11 cellular contexts compared by ENCODE assay signal in genomic region chr17:215563-216478, GRCh38. TPM values are rescaled to one million over a fixed set of nuclear protein-coding genes. Genes with fewer than 3 reads are reported as not detected.
DNase-seq lines count a peak whose midpoint lies in the region; ATAC-seq, FAIRE-seq and TF ChIP-seq lines count a peak whose summit lies in the region.
"Not testable (repeated sequence)": the region's sequence is repeated elsewhere in the genome, so short reads cannot be mapped to it uniquely, and the experiment has no call there.
"Had no signal": no experiment of that assay in that cellular context is flagged by ENCODE, and none has a peak within 500 bp of the region (broad histone marks: within the 10 kb centered on the region; RNA-seq: fewer than 3 reads in every experiment).

No MANE protein-coding gene starts in this region.

- H3K36me3 ChIP-seq in BE2C; GM23338 (ENCODE audit: insufficient read depth); astrocyte (ENCODE audit: insufficient read depth, low read length); kidney (ENCODE audit: control insufficient read depth in 1 of 2, insufficient read depth in 2 of 2, low read length in 2 of 2); neural progenitor cell; small intestine (ENCODE audit: control insufficient read depth in 2 of 2, insufficient read depth in 2 of 2, low read length in 2 of 2): not testable (repeated sequence)
- H3K36me3 ChIP-seq in NT2/D1 (ENCODE audit: insufficient read depth, insufficient read length, low read length): peaks cover 19% of the 10 kb centered on the region

- not testable (repeated sequence) for H3K4me3 ChIP-seq in BE2C (ENCODE audit: low read depth, low read length); astrocyte (ENCODE audit: insufficient read depth, low read depth, low read length); neural progenitor cell
- H3K4me3 ChIP-seq in GM23338: peak overlapping the region; percentile 63
- peak overlapping the region; percentile 71 for H3K4me3 ChIP-seq in NT2/D1 (ENCODE audit: insufficient read length, low read depth)
- peak overlapping the region; percentile 15 to 35 for H3K4me3 ChIP-seq in kidney (ENCODE audit: low read length in 2 of 2)
- peak overlapping the region in 1 of 2 donors; percentile 49 for H3K4me3 ChIP-seq in small intestine (ENCODE audit: low read depth in 1 of 2, low read length in 2 of 2)

- not testable (repeated sequence) for FAIRE-seq in astrocyte (lab: Jason Lieb, UNC); small intestine (lab: Jason Lieb, UNC)
- peak; percentile 33 for FAIRE-seq in kidney (lab: Jason Lieb, UNC)

- WGBS in small intestine, 3 donors: 42 to 67% (median 61%) methylated on average over 22 to 25 of the region's 29 CpGs

- H3K4me3 Mint-ChIP-seq in GM23338: peak overlapping the region; percentile 79
- H3K4me3 Mint-ChIP-seq in astrocyte (ENCODE audit: unreplicated experiment): peak overlapping the region; percentile 79
- H3K4me3 Mint-ChIP-seq in glutamatergic neuron (ENCODE audit: unreplicated experiment): peak overlapping the region; percentile 82
- not testable (repeated sequence) for H3K4me3 Mint-ChIP-seq in neural progenitor cell

- intact Hi-C loops in kidney (cut with DNase I): not testable (repeated sequence)

- not testable (repeated sequence) for H3F3A ChIP-seq in GM23338 (replicated peaks; ENCODE audit: low read depth); neural progenitor cell (ENCODE audit: low read depth)

- H3K9ac ChIP-seq in NT2/D1 (ENCODE audit: insufficient read length, low read depth) (peak overlapping the region; percentile 81), kidney (ENCODE audit: low read length in 2 of 2) (peak overlapping the region in 1 of 2 donors; percentile 19)
- not testable (repeated sequence) for H3K9ac ChIP-seq in astrocyte (ENCODE audit: low read length); neural progenitor cell

- H3K4me1 Mint-ChIP-seq in GM23338; astrocyte (ENCODE audit: low read depth, unreplicated experiment); glutamatergic neuron (ENCODE audit: low read depth, unreplicated experiment); neural progenitor cell: not testable (repeated sequence)

- H3K27ac ChIP-seq in GM23338 (ENCODE audit: low read depth); astrocyte (ENCODE audit: low read depth, low read length); kidney (ENCODE audit: low read depth in 2 of 2, low read length in 2 of 2); neural progenitor cell; small intestine (ENCODE audit: low read depth in 1 of 2, low read length in 1 of 2): not testable (repeated sequence)

- H3K36me3 Mint-ChIP-seq in GM23338 (ENCODE audit: low read depth): peaks cover 23% of the 10 kb centered on the region
- not testable (repeated sequence) for H3K36me3 Mint-ChIP-seq in astrocyte (ENCODE audit: low read depth, unreplicated experiment); glutamatergic neuron (ENCODE audit: unreplicated experiment); neural progenitor cell

- not testable (repeated sequence) for H3K9me3 Mint-ChIP-seq in GM23338; astrocyte (ENCODE audit: unreplicated experiment); glutamatergic neuron (ENCODE audit: unreplicated experiment); neural progenitor cell

- H2AFZ ChIP-seq in GM23338 (peak overlapping the region; percentile 100), neural progenitor cell (replicated peaks) (peak overlapping the region; percentile 79)
- not testable (repeated sequence) for H2AFZ ChIP-seq in astrocyte (ENCODE audit: low read depth, low read length)

- DNase-seq in BE2C (peak; percentile 22), GM23338 (ENCODE audit: low spot score) (peak; percentile 47), glutamatergic neuron (peak; percentile 43), kidney (peak; percentile 90), small intestine (peak; percentile 17)
- not testable (repeated sequence) for DNase-seq in NT2/D1 (ENCODE audit: low read depth, low spot score); astrocyte (ENCODE audit: low read depth); neural progenitor cell (ENCODE audit: low spot score)

- peak overlapping the region; percentile 49; the same call in 1 of the 2 replicates for H3K27ac Mint-ChIP-seq in GM23338
- not testable (repeated sequence) for H3K27ac Mint-ChIP-seq in astrocyte (ENCODE audit: unreplicated experiment)
- peak overlapping the region; percentile 68 for H3K27ac Mint-ChIP-seq in glutamatergic neuron (ENCODE audit: unreplicated experiment)
- peak overlapping the region; percentile 89 for H3K27ac Mint-ChIP-seq in neural progenitor cell

- not testable (repeated sequence) for TF ChIP-seq CTCF in BE2C (IDR thresholded peaks at IDR 0.05; ENCODE audit: low read depth, low read length); astrocyte (IDR thresholded peaks at IDR 0.05; ENCODE audit: insufficient read depth, low read depth, low read length); glutamatergic neuron (IDR thresholded peaks at IDR 0.05; ENCODE audit: partially characterized antibody, unreplicated experiment); kidney (IDR thresholded peaks at IDR 0.05; ENCODE audit: borderline replicate concordance, extremely low read depth, insufficient read depth); neural progenitor cell (IDR thresholded peaks at IDR 0.05)
- TF ChIP-seq CTCF in GM23338 (conservative IDR thresholded peaks at IDR 0.05; ENCODE audit: low read depth in 2 of 2): peak in 1 of 2 experiments; percentile 7; a peak in 1 of 4 replicates

- not testable (repeated sequence) for H3K27me3 ChIP-seq in BE2C; GM23338 (ENCODE audit: insufficient read depth); NT2/D1 (ENCODE audit: insufficient read depth, insufficient read length); astrocyte (ENCODE audit: insufficient read depth, low read length); neural progenitor cell; small intestine (ENCODE audit: control insufficient read depth in 2 of 2, insufficient read depth in 2 of 2, low read length in 2 of 2)

- not testable (repeated sequence) for H3K9me3 ChIP-seq in BE2C; NT2/D1 (ENCODE audit: insufficient read depth, low read length); astrocyte (ENCODE audit: insufficient read depth, low read depth, low read length); kidney (ENCODE audit: control insufficient read depth in 1 of 2, low read length in 2 of 2); neural progenitor cell (ENCODE audit: low read depth); small intestine (ENCODE audit: control insufficient read depth, low read depth)

- peak; percentile 89 for ATAC-seq in GM23338

- not testable (repeated sequence) for H3K79me2 ChIP-seq in GM23338 (replicated peaks; ENCODE audit: insufficient read depth); astrocyte (ENCODE audit: insufficient read depth, low read length); neural progenitor cell (ENCODE audit: low read depth)

- H3K4me1 ChIP-seq in BE2C; GM23338 (ENCODE audit: insufficient read depth); NT2/D1 (ENCODE audit: insufficient read depth, insufficient read length); astrocyte (ENCODE audit: insufficient read depth, low read length); kidney (ENCODE audit: control insufficient read depth in 1 of 2, insufficient read depth in 1 of 2, low read depth in 1 of 2, low read length in 2 of 2); neural progenitor cell; small intestine (ENCODE audit: control insufficient read depth in 2 of 2, insufficient read depth in 1 of 2, low read depth in 1 of 2, low read length in 1 of 2): not testable (repeated sequence)

- H3K4me2 ChIP-seq in GM23338: peak overlapping the region; percentile 84
- H3K4me2 ChIP-seq in astrocyte (ENCODE audit: low read length); neural progenitor cell: not testable (repeated sequence)

- not testable (repeated sequence) for H4K20me1 ChIP-seq in GM23338 (replicated peaks; ENCODE audit: insufficient read depth); astrocyte (ENCODE audit: insufficient read depth, low read length); neural progenitor cell (ENCODE audit: low read depth)

- not testable (repeated sequence) for H3K9me2 ChIP-seq in GM23338 (ENCODE audit: insufficient read depth)

- H3K27me3 Mint-ChIP-seq in GM23338 (ENCODE audit: insufficient read depth, low read depth, poor library complexity); astrocyte (ENCODE audit: low read depth, unreplicated experiment); glutamatergic neuron (ENCODE audit: unreplicated experiment); neural progenitor cell (ENCODE audit: insufficient read depth, low read depth): not testable (repeated sequence)

RNA-seq across cellular contexts. Expression of gene DOC2B, which starts 34.4 kb away (rescaled TPM):
- 4.0 TPM for polyA plus RNA-seq in BE2C (2012; ENCODE audit: insufficient read depth, insufficient read length, low read depth)
- total RNA-seq in GM23338 (2014; rRNA removed; shearing (Covaris generic)): 2.4 and 3.8 TPM in 2 replicates
- polyA plus RNA-seq in GM23338 (2016; fragmentation: Nextera tagmentation; extraction: Ambion mirVana) (0.42 and 0.66 TPM in 2 replicates), kidney (ENCODE audit: insufficient read depth, low read depth, low replicate concordance) (4.2 TPM), small intestine (10 to 100 TPM in 1 of 3 donors, under 1 TPM in 2; under 0.01 to 12.7 (median 0.27) TPM)
- total RNA-seq in astrocyte (0.11 and 0.17 TPM in 2 replicates), glutamatergic neuron (ENCODE audit: unreplicated experiment) (109 TPM), kidney (21.6 TPM), neural progenitor cell (ENCODE audit: low replicate concordance) (0.31 and 0.34 TPM in 2 replicates)
- total RNA-seq: activated CD8-positive, alpha-beta T cell treated with anti-CD3 and anti-CD28 coated beads, Interleukin-2, amount 10 ng/mL, durations not matched to agents 7 days and 5 days; osteocyte; SJSA1 had no signal
